8 cellular contexts compared by ENCODE assay signal in genomic region chr12:94207467-94208432, GRCh38. TPM values are rescaled to one million over a fixed set of nuclear protein-coding genes. Genes with fewer than 3 reads are reported as not detected.
A peak's percentile ranks its signal among the peaks of the same experiment; 100 is the strongest.
DNase-seq lines count a peak whose midpoint lies in the region; ATAC-seq and TF ChIP-seq lines count a peak whose summit lies in the region.

No MANE protein-coding gene starts in this region.

- no peaks in the 10 kb centered on the region for H3K36me3 ChIP-seq in endodermal cell (ENCODE audit: control insufficient read depth, insufficient read depth, low read length)
- peaks cover 0 to 26% (median 6%) of the 10 kb centered on the region in 6 donors for H3K36me3 ChIP-seq in spleen

- peaks cover 32% of the 10 kb centered on the region for H3K36me3 Mint-ChIP-seq in T-helper 1 cell treated with Interleukin-12 subunit alpha and Interleukin-12 subunit beta and Interleukin-4 antibody, amounts not matched to agents 30 μg/mL and 1 μg/mL, for 36 hours (ENCODE audit: low read depth)
- H3K36me3 Mint-ChIP-seq in endodermal cell (ENCODE audit: low read depth) (no peaks in the 10 kb centered on the region), glutamatergic neuron (ENCODE audit: unreplicated experiment) (no peaks in the 10 kb centered on the region)

- H3K4me3 Mint-ChIP-seq in T-helper 1 cell treated with Interleukin-12 subunit alpha and Interleukin-12 subunit beta and Interleukin-4 antibody, amounts not matched to agents 30 μg/mL and 1 μg/mL, for 36 hours: peak overlapping the region; percentile 82
- H3K4me3 Mint-ChIP-seq in endodermal cell (no peak overlapping the region), glutamatergic neuron (ENCODE audit: unreplicated experiment) (no peak overlapping the region)

- no peak overlapping the region for H3K9ac ChIP-seq in endodermal cell (ENCODE audit: extremely low read depth, low read length, poor library complexity, severe bottlenecking)

- TF ChIP-seq CTCF in endodermal cell (conservative IDR thresholded peaks at IDR 0.05) (no peak), spleen (IDR thresholded peaks at IDR 0.05 in 8 of 11, conservative IDR thresholded peaks at IDR 0.05 in 3 of 11) (peak in 1 of 11 experiments; percentile 9), glutamatergic neuron (IDR thresholded peaks at IDR 0.05; ENCODE audit: partially characterized antibody, unreplicated experiment) (no peak)

- ATAC-seq in GM18907 (IDR thresholded peaks at IDR 0.05; ENCODE audit: unreplicated experiment): peak; percentile 81
- peak; percentile 62 for ATAC-seq in HG02970 (IDR thresholded peaks at IDR 0.05; ENCODE audit: low FRiP score, unreplicated experiment)

- H3K27me3 Mint-ChIP-seq in T-helper 1 cell treated with Interleukin-12 subunit alpha and Interleukin-12 subunit beta and Interleukin-4 antibody, amounts not matched to agents 30 μg/mL and 1 μg/mL, for 36 hours (ENCODE audit: low read depth): no peaks in the 10 kb centered on the region
- H3K27me3 Mint-ChIP-seq in endodermal cell (ENCODE audit: insufficient read depth) (no peaks in the 10 kb centered on the region), glutamatergic neuron (ENCODE audit: unreplicated experiment) (peaks cover 2% of the 10 kb centered on the region)

- H3K27ac ChIP-seq in endodermal cell (ENCODE audit: low read depth, low read length): no peak overlapping the region
- H3K27ac ChIP-seq in spleen: peak overlapping the region; percentile 67 to 95 (median 92)

- peak overlapping the region; percentile 99 for H3K27ac Mint-ChIP-seq in T-helper 1 cell treated with Interleukin-12 subunit alpha and Interleukin-12 subunit beta and Interleukin-4 antibody, amounts not matched to agents 30 μg/mL and 1 μg/mL, for 36 hours
- H3K27ac Mint-ChIP-seq in endodermal cell (no peak overlapping the region), glutamatergic neuron (ENCODE audit: unreplicated experiment) (no peak overlapping the region)

- intact Hi-C loops in spleen (cut with DNase I; ENCODE audit: low total_unique reads): no loop called here

- WGBS in endodermal cell (ENCODE audit: insufficient coverage in 1 of 2, insufficient read length in 1 of 2), 2 experiments: 89% methylated on average over 10 to 12 of the region's 12 CpGs
- WGBS in spleen, 5 donors: 5 to 15% (median 7%) methylated on average over 12 of the region's 12 CpGs

- peak; percentile 35 for DNase-seq in endodermal cell
- DNase-seq in spleen: no peak
- DNase-seq in NCI-H2107 treated with DMSO at 0.1 percent for 48 hours (lab: John Stamatoyannopoulos, UW; ENCODE audit: unreplicated experiment): no peak
- no peak for DNase-seq in glutamatergic neuron
- no peak for DNase-seq in DMS53 (lab: John Stamatoyannopoulos, UW)

- peaks cover 7% of the 10 kb centered on the region for H3K9me3 Mint-ChIP-seq in T-helper 1 cell treated with Interleukin-12 subunit alpha and Interleukin-12 subunit beta and Interleukin-4 antibody, amounts not matched to agents 30 μg/mL and 1 μg/mL, for 36 hours
- H3K9me3 Mint-ChIP-seq in endodermal cell: peaks cover 8% of the 10 kb centered on the region
- H3K9me3 Mint-ChIP-seq in glutamatergic neuron (ENCODE audit: unreplicated experiment): no peaks in the 10 kb centered on the region

- H3K4me1 ChIP-seq in endodermal cell (ENCODE audit: control insufficient read depth, insufficient read depth, low read length) (peaks cover 4% of the 10 kb centered on the region), spleen (peaks cover 24 to 77% (median 61%) of the 10 kb centered on the region in 6 donors)

- no peaks in the 10 kb centered on the region for H3K27me3 ChIP-seq in endodermal cell (ENCODE audit: control insufficient read depth, insufficient read depth, low read length, poor library complexity, severe bottlenecking)
- no peaks in the 10 kb centered on the region for H3K27me3 ChIP-seq in spleen (replicated peaks in 1 of 7)

- peak in 2 of 3 donors; percentile 54 to 77 for TF ChIP-seq POLR2A in spleen (IDR thresholded peaks at IDR 0.05)

- H3K4me3 ChIP-seq in endodermal cell (ENCODE audit: low read length) (no peak overlapping the region), spleen (peak overlapping the region in 4 of 8 donors; percentile 8 to 62 (median 14))

- peaks cover 55% of the 10 kb centered on the region for H3K4me1 Mint-ChIP-seq in T-helper 1 cell treated with Interleukin-12 subunit alpha and Interleukin-12 subunit beta and Interleukin-4 antibody, amounts not matched to agents 30 μg/mL and 1 μg/mL, for 36 hours (ENCODE audit: low read depth)
- H3K4me1 Mint-ChIP-seq in endodermal cell: peaks cover 6% of the 10 kb centered on the region
- no peaks in the 10 kb centered on the region for H3K4me1 Mint-ChIP-seq in glutamatergic neuron (ENCODE audit: low read depth, unreplicated experiment)

- no peaks in the 10 kb centered on the region for H3K9me3 ChIP-seq in endodermal cell (ENCODE audit: control insufficient read depth, low read length)
- H3K9me3 ChIP-seq in spleen: no peaks in the 10 kb centered on the region

RNA-seq across cellular contexts. Expression of gene PLXNC1, which starts 59.4 kb away (rescaled TPM):
- 1 to 10 TPM; 1.6 to 1.9 TPM for total RNA-seq in endodermal cell
- 10.2 TPM for polyA plus RNA-seq in endodermal cell (2013, experiment 1 of 2)
- polyA plus RNA-seq in endodermal cell (2013, experiment 2 of 2): 9.9 TPM
- total RNA-seq in spleen: 100 to 1,000 TPM in 3 of 7 donors, 10 to 100 TPM in 4; 47.3 to 138 (median 82.8) TPM
- polyA plus RNA-seq in spleen: 10 to 100 TPM in 1 of 3 donors, 1 to 10 TPM in 2; 6.8 to 11.7 (median 8.5) TPM
- total RNA-seq in glutamatergic neuron (ENCODE audit: unreplicated experiment): 4.9 TPM
